30 cellular contexts compared by ENCODE assay signal in genomic region chr7:148546857-148547256, GRCh38. TPM values are rescaled to one million over a fixed set of nuclear protein-coding genes. Genes with fewer than 3 reads are reported as not detected.
DNase-seq lines count a peak whose midpoint lies in the region; ATAC-seq, FAIRE-seq and TF ChIP-seq lines count a peak whose summit lies in the region.
"Had no signal": no experiment of that assay in that cellular context is flagged by ENCODE, and none has a peak within 500 bp of the region (broad histone marks: within the 10 kb centered on the region; RNA-seq: fewer than 3 reads in every experiment).

No MANE protein-coding gene starts in this region.

- ATAC-seq in GM23338 (no peak), K562 (peak; percentile 55), natural killer cell (no peak), HG02610 (IDR thresholded peaks at IDR 0.05; ENCODE audit: unreplicated experiment) (no peak)
- ATAC-seq: GM12878 had no signal

- H3K27me3 Mint-ChIP-seq in GM23338 (ENCODE audit: insufficient read depth, low read depth, poor library complexity) (no peaks in the 10 kb centered on the region), neural progenitor cell (ENCODE audit: insufficient read depth, low read depth) (no peaks in the 10 kb centered on the region), natural killer cell (ENCODE audit: low read depth in 2 of 2) (peaks cover 0 to 12% of the 10 kb centered on the region in 2 donors)

- TF ChIP-seq CTCF in GM23338 (conservative IDR thresholded peaks at IDR 0.05; ENCODE audit: low read depth in 2 of 2), result no peak
- no peak for TF ChIP-seq CTCF in K562 (IDR thresholded peaks at IDR 0.05 in 2 of 3, conservative IDR thresholded peaks at IDR 0.05 in 1 of 3; ENCODE audit: insufficient read depth in 2 of 3, low read depth in 1 of 3, low read length in 3 of 3)
- TF ChIP-seq CTCF in neural progenitor cell (IDR thresholded peaks at IDR 0.05), result no peak
- TF ChIP-seq CTCF in natural killer cell (IDR thresholded peaks at IDR 0.05), result no peak

- H3K4me1 Mint-ChIP-seq in GM23338 (no peaks in the 10 kb centered on the region), neural progenitor cell (no peaks in the 10 kb centered on the region), natural killer cell (peaks cover 0 to 3% of the 10 kb centered on the region in 2 donors)
- H3K4me1 Mint-ChIP-seq: CD4-positive, CD25-positive, alpha-beta regulatory T cell; CD8-positive, alpha-beta memory T cell had no signal

- POLR2A ChIA-PET in K562 (lab: Yijun Ruan, JAX), result interaction anchor here (0.6 to 2.2 kb wide), 3 partner anchors 10 to 418 kb away, joined by 3 to 7 read pairs (median 3); no protein-coding TSS in a partner anchor

- H3F3A ChIP-seq in GM23338 (replicated peaks; ENCODE audit: low read depth) (no peaks in the 10 kb centered on the region), neural progenitor cell (ENCODE audit: low read depth) (no peaks in the 10 kb centered on the region)

- H3K4me1 ChIP-seq in GM23338 (ENCODE audit: insufficient read depth), result no peaks in the 10 kb centered on the region
- peaks cover 0 to 4% of the 10 kb centered on the region in 2 experiments; a peak in 1 of 5 replicates for H3K4me1 ChIP-seq in K562 (replicated peaks in 1 of 2; ENCODE audit: control insufficient read depth in 2 of 2, insufficient read depth in 2 of 2, low read length in 2 of 2)
- H3K4me1 ChIP-seq in neural progenitor cell, result no peaks in the 10 kb centered on the region
- H3K4me1 ChIP-seq: BE2C had no signal

- no peaks in the 10 kb centered on the region for H3K9me1 ChIP-seq in K562 (ENCODE audit: control insufficient read depth, insufficient read depth, low read length)

- H3K9me2 ChIP-seq in GM23338 (ENCODE audit: insufficient read depth), result peaks cover 3% of the 10 kb centered on the region; the same call in 1 of the 2 replicates

- CTCF ChIA-PET in K562 (lab: Yijun Ruan, JAX; ENCODE audit: low intra/inter-chr PET ratio), result no interaction called here

- no peaks in the 10 kb centered on the region for H3K27me3 ChIP-seq in GM23338 (ENCODE audit: insufficient read depth)
- peaks cover 36 to 41% of the 10 kb centered on the region in 2 experiments; a peak in 4 of 5 replicates for H3K27me3 ChIP-seq in K562 (ENCODE audit: control insufficient read depth in 2 of 2, insufficient read depth in 2 of 2, low read length in 2 of 2)
- no peaks in the 10 kb centered on the region for H3K27me3 ChIP-seq in neural progenitor cell
- H3K27me3 ChIP-seq: BE2C, BLaER1 had no signal

- in situ Hi-C loops in K562 (cut with MboI), result no loop called here

- H3K9me3 ChIP-seq in K562 (replicated peaks; ENCODE audit: control insufficient read depth, insufficient read depth, low read depth, low read length) (no peaks in the 10 kb centered on the region), neural progenitor cell (ENCODE audit: low read depth) (no peaks in the 10 kb centered on the region)
- H3K9me3 ChIP-seq: BE2C had no signal

- FAIRE-seq in K562 (lab: Jason Lieb, UNC), result no peak
- FAIRE-seq: A204.1, GM12878, GM12892, GM18507 had no signal

- H3K4me3 ChIP-seq in GM23338 (no peak overlapping the region), K562 (no peak overlapping the region), neural progenitor cell (no peak overlapping the region)
- H3K4me3 ChIP-seq: BLaER1, GM12878 had no signal

- H3K36me3 ChIP-seq in GM23338 (ENCODE audit: insufficient read depth) (no peaks in the 10 kb centered on the region), K562 (ENCODE audit: control insufficient read depth, insufficient read depth, low read length) (no peaks in the 10 kb centered on the region), neural progenitor cell (no peaks in the 10 kb centered on the region)
- H3K36me3 ChIP-seq: BE2C, BLaER1 had no signal

- H3K4me3 Mint-ChIP-seq in GM23338, result no peak overlapping the region
- H3K4me3 Mint-ChIP-seq in neural progenitor cell, result no peak overlapping the region
- no peak overlapping the region for H3K4me3 Mint-ChIP-seq in natural killer cell
- H3K4me3 Mint-ChIP-seq: CD14-positive monocyte; CD4-positive, alpha-beta memory T cell; CD4-positive, CD25-positive, alpha-beta regulatory T cell; CD8-positive, alpha-beta memory T cell had no signal

- H2AFZ ChIP-seq in GM23338, result peak overlapping the region; percentile 52; the same call in 1 of the 2 replicates
- peak overlapping the region; percentile 81 for H2AFZ ChIP-seq in K562 (ENCODE audit: low read depth, low read length)
- peak overlapping the region; percentile 5 for H2AFZ ChIP-seq in neural progenitor cell (replicated peaks)

- H3K9ac ChIP-seq in K562 (ENCODE audit: insufficient read depth in 1 of 2, low read depth in 2 of 2, low read length in 2 of 2), result no peak overlapping the region
- no peak overlapping the region for H3K9ac ChIP-seq in neural progenitor cell
- H3K9ac ChIP-seq: BLaER1 had no signal

- H3K27ac Mint-ChIP-seq in GM23338, result no peak overlapping the region
- H3K27ac Mint-ChIP-seq in neural progenitor cell, result no peak overlapping the region
- no peak overlapping the region for H3K27ac Mint-ChIP-seq in natural killer cell
- H3K27ac Mint-ChIP-seq: CD14-positive monocyte; CD4-positive, alpha-beta memory T cell; CD4-positive, CD25-positive, alpha-beta regulatory T cell; CD8-positive, alpha-beta memory T cell had no signal

- H3K4me2 ChIP-seq in GM23338 (no peak overlapping the region), K562 (ENCODE audit: insufficient read depth, low read length) (peak overlapping the region; percentile 61), neural progenitor cell (no peak overlapping the region)
- H3K4me2 ChIP-seq: BLaER1 had no signal

- intact Hi-C loops in K562 (cut with micrococcal nuclease) (no loop called here), natural killer cell (cut with micrococcal nuclease) (no loop called here)

- no peak for TF ChIP-seq EP300 in K562 (IDR thresholded peaks at IDR 0.05; ENCODE audit: low read length)

- H3K9me3 Mint-ChIP-seq in GM23338 (no peaks in the 10 kb centered on the region), neural progenitor cell (peaks cover 2% of the 10 kb centered on the region), natural killer cell (peaks cover 0 to 2% of the 10 kb centered on the region in 2 donors)

- no peak for DNase-seq in GM23338 (ENCODE audit: low spot score)
- DNase-seq in K562 (ENCODE audit: extremely low read depth in 1 of 4, low spot score in 3 of 4), result no peak
- DNase-seq in neural progenitor cell (ENCODE audit: low spot score), result no peak
- no peak for DNase-seq in natural killer cell
- DNase-seq: 8988T; ACHN; BE2C; C1 segment of cervical spinal cord; CD4-positive, alpha-beta memory T cell; CD4-positive, CD25-positive, alpha-beta regulatory T cell; CD8-positive, alpha-beta memory T cell; COR-L47; DMS 273 treated with DMSO at 0.1 percent for 48 hours; DMS153; DMS53; DMS79; DND-41; EL; GDM1 had no signal

- no peak for TF ChIP-seq RAD21 in K562 (CRISPR knock-in tag; conservative IDR thresholded peaks at IDR 0.05 in 1 of 2, IDR thresholded peaks at IDR 0.05 in 1 of 2)

- H4K20me1 ChIP-seq in GM23338 (replicated peaks; ENCODE audit: insufficient read depth) (no peaks in the 10 kb centered on the region), K562 (replicated peaks; ENCODE audit: control insufficient read depth, insufficient read depth, low read length) (no peaks in the 10 kb centered on the region), neural progenitor cell (ENCODE audit: low read depth) (no peaks in the 10 kb centered on the region)
- H4K20me1 ChIP-seq: BLaER1 had no signal

- H3K27ac ChIP-seq in GM23338 (ENCODE audit: low read depth) (no peak overlapping the region), K562 (ENCODE audit: extremely low read depth, low read depth, low read length) (no peak overlapping the region), neural progenitor cell (no peak overlapping the region)
- H3K27ac ChIP-seq: BLaER1 had no signal

- H3K36me3 Mint-ChIP-seq in GM23338 (ENCODE audit: low read depth), result no peaks in the 10 kb centered on the region
- H3K36me3 Mint-ChIP-seq in neural progenitor cell, result peaks cover 2% of the 10 kb centered on the region
- H3K36me3 Mint-ChIP-seq in natural killer cell, result no peaks in the 10 kb centered on the region
- H3K36me3 Mint-ChIP-seq: CD14-positive monocyte had no signal

- WGBS in K562 (ENCODE audit: insufficient coverage, low coverage, missing lambda C conversion rate), result 6% methylated on average over 8 of the region's 8 CpGs

- no TSS peak for BruUV-seq in K562 (replicated peaks; lab: Mats Ljungman, UMichigan)

- no peak for TF ChIP-seq POLR2A in K562 (conservative IDR thresholded peaks at IDR 0.05)

- no peaks in the 10 kb centered on the region for H3K79me2 ChIP-seq in GM23338 (replicated peaks; ENCODE audit: insufficient read depth)
- no peaks in the 10 kb centered on the region for H3K79me2 ChIP-seq in K562 (ENCODE audit: control insufficient read depth, insufficient read depth, low read length)
- H3K79me2 ChIP-seq in neural progenitor cell (ENCODE audit: low read depth), result no peaks in the 10 kb centered on the region

TF ChIP-seq in GM23338, 12 proteins besides CTCF, POLR2A, EP300 and RAD21 (continues in another document):
- no peak for TF ChIP-seq CREB1 (CRISPR knock-in tag; IDR thresholded peaks at IDR 0.05; ENCODE audit: low read depth)

RNA-seq across cellular contexts. Expression of gene C7orf33, which starts 43.7 kb away (rescaled TPM):
- not detected in 2 replicates for total RNA-seq in GM23338 (2014; rRNA removed; shearing (Covaris generic))
- polyA plus RNA-seq in GM23338 (2016; fragmentation: Nextera tagmentation; extraction: Ambion mirVana) (not detected in 2 replicates), K562 (2011; rRNA removed) (not detected in 2 replicates), K562 (2014; fragmentation: Illumina TruSeq; extraction: Trizol) (not detected in 2 replicates), K562 (2014; fragmentation: Nextera tagmentation; extraction: Ambion mirVana) (under 1 TPM in 1 of 2 experiments, not detected in 1; 0.04 TPM), K562 (2014; rRNA removed) (0.30 TPM in 1 of 2 replicates, not detected in the other)
- 0.21 TPM in 1 of 2 replicates, not detected in the other for total RNA-seq in K562 (2011; cell fraction: chromatin; rRNA removed; ENCODE audit: low replicate concordance)
- not detected in 2 replicates for total RNA-seq in K562 (2011; cell fraction: nucleolus; rRNA removed)
- total RNA-seq in K562 (2011; cell fraction: nucleoplasm; rRNA removed), result not detected in 2 replicates
- total RNA-seq in K562 (2014; rRNA removed) (not detected in 2 replicates), K562 (2014; rRNA removed; fragmentation: Illumina TruSeq; extraction: Trizol) (not detected in 2 replicates), K562 (2015; rRNA removed; fragmentation: Illumina TruSeq; extraction: Trizol) (not detected in 2 replicates), K562 (2021) (not detected in 2 replicates), neural progenitor cell (ENCODE audit: low replicate concordance) (not detected in 2 replicates), natural killer cell (not detected)
- polyA plus RNA-seq in K562 (2011; cell fraction: cytosol; rRNA removed), result not detected in 2 replicates
- not detected in 2 replicates for polyA plus RNA-seq in K562 (2011; cell fraction: nucleus; rRNA removed)
- 0.07 TPM in 1 of 2 replicates, not detected in the other for polyA plus RNA-seq in K562 (2012)
- not detected in 2 replicates for polyA minus RNA-seq in K562 (2011; rRNA and poly(A)+ RNA removed)
- polyA minus RNA-seq in K562 (2011; cell fraction: cytosol; rRNA and poly(A)+ RNA removed), result not detected in 2 replicates
- polyA minus RNA-seq in K562 (2011; cell fraction: nucleus; rRNA and poly(A)+ RNA removed), result not detected in 2 replicates
- total RNA-seq: A673; CD4-positive, alpha-beta memory T cell; CD4-positive, CD25-positive, alpha-beta regulatory T cell; CD8-positive, alpha-beta memory T cell; Daoy; G401; GM12878 had no signal
- polyA plus RNA-seq: AG04450; CD14-positive monocyte; CD4-positive, alpha-beta memory T cell; CD4-positive, CD25-positive, alpha-beta regulatory T cell; CD8-positive, alpha-beta memory T cell; GM12878 had no signal

Comparison
In these comparisons a context has a peak if more than half of its experiments do, and no peak if none do; other contexts are left out.
1. H2AFZ ChIP-seq: peak in every context shown above with its lines; median percentile 81 in K562; 52 in GM23338; 5 in neural progenitor cell.